Comparison of ENCODE assay signal across 9 cellular contexts in genomic region chr14:61476105-61476736, GRCh38.
DNase-seq lines count a peak whose midpoint lies in the region; ATAC-seq and TF ChIP-seq lines count a peak whose summit lies in the region.
"Had no signal": no experiment of that assay in that cellular context is flagged by ENCODE, and none has a peak within 500 bp of the region (broad histone marks: within the 10 kb centered on the region; RNA-seq: fewer than 3 reads in every experiment).

No MANE protein-coding gene starts in this region.

- peak overlapping the region; percentile 95 for H3K27ac Mint-ChIP-seq in activated T-helper 2 cell treated with anti-CD3 and anti-CD28 coated beads, Interferon-gamma antibody, Interleukin-2, Interleukin-4, amounts not matched to agents 10 μg/mL and 5 μg/mL and 100 μg/mL, durations not matched to agents 14 hours and 24 hours and 36 hours

- no peaks in the 10 kb centered on the region for H3K27me3 ChIP-seq in mesenchymal stem cell (ENCODE audit: control insufficient read depth in 1 of 2, insufficient read depth in 1 of 2, low read length in 2 of 2)
- H3K27me3 ChIP-seq in tibial artery, result no peaks in the 10 kb centered on the region

- peak overlapping the region; percentile 17 for H3K27ac ChIP-seq in mesenchymal stem cell (ENCODE audit: low read length, poor library complexity, severe bottlenecking)
- H3K27ac ChIP-seq in tibial artery, result peak overlapping the region; percentile 82 to 86

- intact Hi-C loops in activated T-helper 2 cell treated with anti-CD3 and anti-CD28 coated beads, Interferon-gamma antibody, Interleukin-2, Interleukin-4, amounts not matched to agents 10 μg/mL and 5 μg/mL and 100 μg/mL, durations not matched to agents 14 hours and 24 hours and 36 hours (cut with micrococcal nuclease), result loop anchor here (1.0 to 5.0 kb wide), 4 partner anchors 185 to 287 kb away; partner anchors contain the start of genes HIF1A and SNAPC1
- intact Hi-C loops in tibial artery (cut with DNase I; ENCODE audit: low total_unique reads) (loop anchor here (2.0 to 10.0 kb wide), 2 partner anchors 69 to 111 kb away; no protein-coding TSS in a partner anchor), posterior cingulate gyrus (cut with DNase I) (loop anchor here (2.0 kb wide), 1 partner anchor 49 kb away; no protein-coding TSS in a partner anchor)

- H3K36me3 ChIP-seq in mesenchymal stem cell (ENCODE audit: control insufficient read depth in 1 of 2, insufficient read depth in 2 of 2, low read depth in 1 of 2, low read length in 2 of 2) (no peaks in the 10 kb centered on the region), tibial artery (no peaks in the 10 kb centered on the region)

- no peak overlapping the region for H3K14ac ChIP-seq in mesenchymal stem cell (ENCODE audit: low read length in 2 of 2)

- peak overlapping the region; percentile 76 for H4K8ac ChIP-seq in mesenchymal stem cell (ENCODE audit: low read length)

- H3K79me1 ChIP-seq in mesenchymal stem cell (replicated peaks; ENCODE audit: low read length, poor library complexity, severe bottlenecking), result peaks cover 6% of the 10 kb centered on the region

- no peak overlapping the region for H3K4me3 ChIP-seq in mesenchymal stem cell (ENCODE audit: insufficient read depth in 1 of 2, low read depth in 1 of 2, low read length in 2 of 2)
- no peak overlapping the region for H3K4me3 ChIP-seq in tibial artery

- no peak overlapping the region for H3K4me2 ChIP-seq in mesenchymal stem cell (ENCODE audit: low read length, poor library complexity, severe bottlenecking)

- no peak overlapping the region for H2BK5ac ChIP-seq in mesenchymal stem cell (ENCODE audit: low read depth, low read length, poor library complexity, severe bottlenecking)

- H3K9ac ChIP-seq in mesenchymal stem cell (ENCODE audit: low read length), result peak overlapping the region; percentile 75

- H3K4me1 Mint-ChIP-seq in activated T-helper 2 cell treated with anti-CD3 and anti-CD28 coated beads, Interferon-gamma antibody, Interleukin-2, Interleukin-4, amounts not matched to agents 10 μg/mL and 5 μg/mL and 100 μg/mL, durations not matched to agents 14 hours and 24 hours and 36 hours (ENCODE audit: low read depth), result peaks cover 88% of the 10 kb centered on the region

- peak overlapping the region; percentile 71 for H2AK5ac ChIP-seq in mesenchymal stem cell (ENCODE audit: low read length, severe bottlenecking)

- H3K9me3 ChIP-seq in mesenchymal stem cell (ENCODE audit: control insufficient read depth, low read length) (no peaks in the 10 kb centered on the region), tibial artery (no peaks in the 10 kb centered on the region)

- H3K23ac ChIP-seq in mesenchymal stem cell (ENCODE audit: low read length in 2 of 2), result peak overlapping the region in 1 of 2 experiments; percentile 57

- H3K4me3 Mint-ChIP-seq in activated T-helper 2 cell treated with anti-CD3 and anti-CD28 coated beads, Interferon-gamma antibody, Interleukin-2, Interleukin-4, amounts not matched to agents 10 μg/mL and 5 μg/mL and 100 μg/mL, durations not matched to agents 14 hours and 24 hours and 36 hours (ENCODE audit: low read depth), result peak overlapping the region; percentile 67

- H3K36me3 Mint-ChIP-seq in activated T-helper 2 cell treated with anti-CD3 and anti-CD28 coated beads, Interferon-gamma antibody, Interleukin-2, Interleukin-4, amounts not matched to agents 10 μg/mL and 5 μg/mL and 100 μg/mL, durations not matched to agents 14 hours and 24 hours and 36 hours (ENCODE audit: low read depth), result peaks cover 37% of the 10 kb centered on the region

- no peak for TF ChIP-seq CTCF in tibial artery (IDR thresholded peaks at IDR 0.05)

- WGBS in mesenchymal stem cell, result 100% methylated on average over 1 of the region's 2 CpGs

- H3K27me3 Mint-ChIP-seq in activated T-helper 2 cell treated with anti-CD3 and anti-CD28 coated beads, Interferon-gamma antibody, Interleukin-2, Interleukin-4, amounts not matched to agents 10 μg/mL and 5 μg/mL and 100 μg/mL, durations not matched to agents 14 hours and 24 hours and 36 hours (ENCODE audit: low read depth), result no peaks in the 10 kb centered on the region

- H3K9me3 Mint-ChIP-seq in activated T-helper 2 cell treated with anti-CD3 and anti-CD28 coated beads, Interferon-gamma antibody, Interleukin-2, Interleukin-4, amounts not matched to agents 10 μg/mL and 5 μg/mL and 100 μg/mL, durations not matched to agents 14 hours and 24 hours and 36 hours, result no peaks in the 10 kb centered on the region

- no peak for ATAC-seq in GM21786 (IDR thresholded peaks at IDR 0.05; ENCODE audit: unreplicated experiment)

- H3K18ac ChIP-seq in mesenchymal stem cell (ENCODE audit: low read depth in 1 of 2, low read length in 2 of 2), result peak overlapping the region; percentile 87 to 88

- H2BK12ac ChIP-seq in mesenchymal stem cell (ENCODE audit: low read length in 2 of 2), result peak overlapping the region; percentile 78 to 91

- H2BK15ac ChIP-seq in mesenchymal stem cell (ENCODE audit: low read depth, poor library complexity, severe bottlenecking), result no peak overlapping the region

- H3K4ac ChIP-seq in mesenchymal stem cell (ENCODE audit: low read depth in 1 of 2, low read length in 2 of 2), result peak overlapping the region; percentile 84 to 90

- H3K4me1 ChIP-seq in mesenchymal stem cell (ENCODE audit: control insufficient read depth, insufficient read depth, low read depth, low read length) (peaks cover 12% of the 10 kb centered on the region), tibial artery (peaks cover 0 to 64% (median 48%) of the 10 kb centered on the region in 4 donors)

- peak overlapping the region; percentile 69 for H2BK120ac ChIP-seq in mesenchymal stem cell (ENCODE audit: low read depth, low read length)

- peak overlapping the region; percentile 91 for H4K91ac ChIP-seq in mesenchymal stem cell (ENCODE audit: low read length)

- H2AFZ ChIP-seq in mesenchymal stem cell (ENCODE audit: low read depth, low read length), result no peak overlapping the region

- DNase-seq in activated CD8-positive, alpha-beta memory T cell treated with anti-CD3 and anti-CD28 coated beads, Interleukin-2, amount 50 U/mL, for 48 hours, result peak; percentile 48
- DNase-seq in activated CD8-positive, alpha-beta memory T cell treated with anti-CD3 and anti-CD28 coated beads for 24 hours, result no peak
- no peak for DNase-seq in activated T-helper 2 cell treated with anti-CD3 and anti-CD28 coated beads, Interferon-gamma antibody, Interleukin-2, Interleukin-4, amounts not matched to agents 10 μg/mL and 5 μg/mL and 100 μg/mL, durations not matched to agents 14 hours and 24 hours and 36 hours (ENCODE audit: low spot score)
- DNase-seq in mesenchymal stem cell, result no peak
- DNase-seq in tibial artery, result no peak
- no peak for DNase-seq in posterior cingulate gyrus
- DNase-seq in kidney glomerular epithelial cell (lab: John Stamatoyannopoulos, UW), result no peak
- DNase-seq: NCI-H2029 treated with DMSO at 0.1 percent for 48 hours had no signal
